14 cellular contexts compared by ENCODE assay signal in the genomic region with DNA sequence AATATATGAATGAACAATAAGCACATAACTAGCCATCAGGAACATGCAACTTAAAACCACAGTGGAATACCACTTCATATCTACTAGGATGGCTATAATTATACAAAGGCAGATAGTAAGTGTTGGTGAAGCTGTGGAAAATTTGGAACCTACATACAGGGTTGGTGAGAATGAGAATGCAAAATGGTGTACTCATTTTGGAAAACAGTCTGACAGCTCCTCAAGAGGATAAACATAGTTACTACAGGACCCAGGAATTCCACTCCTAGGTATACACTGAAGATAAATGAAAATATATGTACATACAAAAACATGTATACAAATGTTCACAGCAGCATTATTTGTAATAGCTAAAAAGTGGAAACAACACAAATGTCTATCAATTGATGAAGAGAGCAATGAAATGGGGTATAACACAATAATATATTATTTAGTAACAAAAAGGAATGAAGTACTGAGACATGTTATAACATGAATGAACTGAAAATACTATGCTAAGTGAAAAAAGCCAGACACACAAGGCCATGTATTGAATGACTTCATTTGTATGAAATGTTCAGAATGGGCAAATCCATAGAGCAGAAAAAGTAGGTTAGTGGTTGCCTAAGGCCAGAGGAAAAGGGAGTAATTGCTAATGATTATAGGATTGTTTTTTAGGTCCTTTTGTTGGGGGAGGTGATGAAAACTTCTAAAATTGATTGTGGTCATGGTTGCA. TPM values are rescaled to one million over a fixed set of nuclear protein-coding genes. Genes with fewer than 3 reads are reported as not detected.
DNase-seq lines count a peak whose midpoint lies in the region; ATAC-seq and TF ChIP-seq lines count a peak whose summit lies in the region.
"Had no signal": no experiment of that assay in that cellular context is flagged by ENCODE, and none has a peak within 500 bp of the region (broad histone marks: within the 10 kb centered on the region; RNA-seq: fewer than 3 reads in every experiment).

No MANE protein-coding gene starts in this region.

- H3K9ac ChIP-seq in PC-3 (ENCODE audit: low read length): no peak overlapping the region

- H3K27me3 ChIP-seq in cardiac muscle cell (no peaks in the 10 kb centered on the region), right cardiac atrium (ENCODE audit: control insufficient read depth, insufficient read depth) (no peaks in the 10 kb centered on the region), PC-3 (ENCODE audit: low read length) (no peaks in the 10 kb centered on the region), gastroesophageal sphincter (no peaks in the 10 kb centered on the region), tibial nerve (no peaks in the 10 kb centered on the region)
- H3K27me3 ChIP-seq: heart left ventricle, thyroid gland had no signal

- no peaks in the 10 kb centered on the region for H3K79me2 ChIP-seq in PC-3 (ENCODE audit: low read length)

- no peak overlapping the region for H3K27ac Mint-ChIP-seq in type B pancreatic cell
- H3K27ac Mint-ChIP-seq: natural killer cell had no signal

- ATAC-seq in right cardiac atrium (no peak), PC-3 (no peak), gastroesophageal sphincter (no peak), HG03460 (IDR thresholded peaks at IDR 0.05; ENCODE audit: unreplicated experiment) (no peak)

- peaks cover 7% of the 10 kb centered on the region for H3K36me3 Mint-ChIP-seq in type B pancreatic cell
- H3K36me3 Mint-ChIP-seq: natural killer cell had no signal

- DNase-seq in cardiac muscle cell (ENCODE audit: low read depth in 1 of 2, low spot score in 1 of 2): peak in 1 of 2 donors; percentile 5
- DNase-seq in right cardiac atrium: no peak
- DNase-seq in PC-3: peak; percentile 21
- DNase-seq in fibroblast of gingiva (ENCODE audit: low read depth): peak; percentile 17
- no peak for DNase-seq in type B pancreatic cell (ENCODE audit: extremely low spot score, unreplicated experiment)
- DNase-seq in tibial nerve (ENCODE audit: low spot score in 2 of 2): no peak
- DNase-seq: activated CD4-positive, alpha-beta T cell treated with anti-CD3 and anti-CD28 coated beads, Interleukin-2, amount 50 U/mL, for 4 hours; CD4-positive, alpha-beta memory T cell; heart left ventricle; natural killer cell; stimulated activated CD4-positive, alpha-beta T cell treated with anti-CD3 and anti-CD28 coated beads, Interleukin-4, amount 100 ng/mL, for 24 hours; thyroid gland had no signal

- H3K4me1 Mint-ChIP-seq in type B pancreatic cell (ENCODE audit: unreplicated experiment): no peaks in the 10 kb centered on the region
- H3K4me1 Mint-ChIP-seq: CD4-positive, alpha-beta memory T cell had no signal

- H3K36me3 ChIP-seq in cardiac muscle cell (no peaks in the 10 kb centered on the region), PC-3 (ENCODE audit: low read depth, low read length) (peaks cover 3% of the 10 kb centered on the region; the same call in 1 of the 2 replicates), gastroesophageal sphincter (peaks cover 0 to 40% of the 10 kb centered on the region in 2 donors), tibial nerve (peaks cover 0 to 47% (median 2%) of the 10 kb centered on the region in 3 donors)

- H3K27me3 Mint-ChIP-seq in type B pancreatic cell: no peaks in the 10 kb centered on the region
- H3K27me3 Mint-ChIP-seq: CD4-positive, alpha-beta memory T cell had no signal

- H2AFZ ChIP-seq in PC-3 (ENCODE audit: low read length): no peak overlapping the region

- H3K27ac ChIP-seq in cardiac muscle cell (no peak overlapping the region), right cardiac atrium (ENCODE audit: low read length) (no peak overlapping the region), PC-3 (ENCODE audit: low read length) (no peak overlapping the region), gastroesophageal sphincter (no peak overlapping the region), tibial nerve (no peak overlapping the region)
- H3K27ac ChIP-seq: heart left ventricle, thyroid gland had no signal

- H3K9me3 Mint-ChIP-seq in type B pancreatic cell: no peaks in the 10 kb centered on the region
- H3K9me3 Mint-ChIP-seq: CD4-positive, alpha-beta memory T cell; natural killer cell had no signal

- CTCF ChIA-PET in PC-3 (lab: Charles Lee): interaction anchor here (0.7 kb wide), 1 partner anchor 405 kb away, joined by 11 read pairs; no protein-coding TSS in a partner anchor

- TF ChIP-seq CTCF in cardiac muscle cell (IDR thresholded peaks at IDR 0.05; ENCODE audit: low read depth, low read length): peak; percentile 23
- TF ChIP-seq CTCF in PC-3 (conservative IDR thresholded peaks at IDR 0.05; ENCODE audit: low read depth, low read length): peak; percentile 45; the same call in 1 of the 2 replicates
- peak; percentile 61 for TF ChIP-seq CTCF in type B pancreatic cell (conservative IDR thresholded peaks at IDR 0.05)
- TF ChIP-seq CTCF in gastroesophageal sphincter (IDR thresholded peaks at IDR 0.05): no peak
- no peak for TF ChIP-seq CTCF in tibial nerve (IDR thresholded peaks at IDR 0.05)

- TF ChIP-seq POLR2A in gastroesophageal sphincter (IDR thresholded peaks at IDR 0.05): no peak
- no peak for TF ChIP-seq POLR2A in tibial nerve (IDR thresholded peaks at IDR 0.05)

- no peaks in the 10 kb centered on the region for H3K4me1 ChIP-seq in cardiac muscle cell (ENCODE audit: low read depth)
- no peaks in the 10 kb centered on the region for H3K4me1 ChIP-seq in right cardiac atrium (ENCODE audit: control insufficient read depth, insufficient read depth, low read length)
- peaks cover 11% of the 10 kb centered on the region for H3K4me1 ChIP-seq in PC-3 (ENCODE audit: insufficient read depth, low read length)
- H3K4me1 ChIP-seq in gastroesophageal sphincter: no peaks in the 10 kb centered on the region
- peaks cover 0 to 5% (median 0%) of the 10 kb centered on the region in 4 donors for H3K4me1 ChIP-seq in tibial nerve
- H3K4me1 ChIP-seq: heart left ventricle had no signal

- no peak overlapping the region for H3K4me3 Mint-ChIP-seq in type B pancreatic cell
- H3K4me3 Mint-ChIP-seq: CD4-positive, alpha-beta memory T cell; natural killer cell had no signal

- H3K9me3 ChIP-seq in cardiac muscle cell (ENCODE audit: low read depth) (no peaks in the 10 kb centered on the region), right cardiac atrium (ENCODE audit: control insufficient read depth, low read length) (no peaks in the 10 kb centered on the region), PC-3 (ENCODE audit: low read length) (no peaks in the 10 kb centered on the region), gastroesophageal sphincter (no peaks in the 10 kb centered on the region), tibial nerve (no peaks in the 10 kb centered on the region)
- H3K9me3 ChIP-seq: heart left ventricle, thyroid gland had no signal

- intact Hi-C loops in right cardiac atrium (cut with DNase I): no loop called here
- intact Hi-C loops in PC-3 (cut with micrococcal nuclease): loop anchor here (10.0 kb wide), 2 partner anchors 324 to 464 kb away; partner anchors contain the start of gene CNTRL

- no peak overlapping the region for H3K4me2 ChIP-seq in PC-3 (ENCODE audit: low read length)

- no peaks in the 10 kb centered on the region for H3F3A ChIP-seq in PC-3 (ENCODE audit: low read length, unreplicated experiment)

- H4K20me1 ChIP-seq in PC-3 (ENCODE audit: low read length): no peaks in the 10 kb centered on the region

- POLR2A ChIA-PET in PC-3 (lab: Charles Lee; ENCODE audit: unreplicated experiment): no interaction called here

- no TSS peak for BruUV-seq in PC-3 (replicated peaks; lab: Mats Ljungman, UMichigan)

- TF ChIP-seq EP300 in gastroesophageal sphincter (IDR thresholded peaks at IDR 0.05) (no peak), tibial nerve (IDR thresholded peaks at IDR 0.05) (no peak)

- H3K4me3 ChIP-seq in cardiac muscle cell: no peak overlapping the region
- H3K4me3 ChIP-seq in right cardiac atrium (ENCODE audit: low read length): no peak overlapping the region
- H3K4me3 ChIP-seq in PC-3 (ENCODE audit: low read length): no peak overlapping the region
- no peak overlapping the region for H3K4me3 ChIP-seq in gastroesophageal sphincter
- no peak overlapping the region for H3K4me3 ChIP-seq in tibial nerve
- H3K4me3 ChIP-seq: heart left ventricle, thyroid gland had no signal

- H3K9me2 ChIP-seq in PC-3 (replicated peaks; ENCODE audit: low read length): no peaks in the 10 kb centered on the region

RNA-seq across cellular contexts. Expression of gene CDK5RAP2, which starts 31.2 kb away (rescaled TPM):
- total RNA-seq in cardiac muscle cell (35.6 and 60.4 TPM in 2 replicates), right cardiac atrium (10 to 100 TPM; 45.2 to 63.6 (median 48.3) TPM), PC-3 (2014; rRNA removed) (37.4 and 41.0 TPM in 2 replicates), type B pancreatic cell (ENCODE audit: low replicate concordance) (44.8 and 69.2 TPM in 2 replicates), gastroesophageal sphincter (10 to 100 TPM; 41.6 to 77.2 (median 43.2) TPM), tibial nerve (100 to 1,000 TPM in 1 of 4 donors, 10 to 100 TPM in 3; 48.1 to 127 (median 76.7) TPM)
- polyA plus RNA-seq in cardiac muscle cell (33.5 and 52.7 TPM in 2 replicates), right cardiac atrium (28.0 TPM)

Comparison
In these comparisons a context has a peak if more than half of its experiments do, and no peak if none do; other contexts are left out.
1. DNase-seq: peak in PC-3 (single experiment) and fibroblast of gingiva (single experiment); none in right cardiac atrium (0 of 3), type B pancreatic cell (single experiment) and tibial nerve (0 of 2).
2. CTCF ChIP-seq: peak in cardiac muscle cell (single experiment), PC-3 (single experiment) and type B pancreatic cell (single experiment); none in gastroesophageal sphincter (0 of 4) and tibial nerve (0 of 5).